Comparison of ENCODE assay signal across 7 cellular contexts in genomic region chr11:36510567-36511020, GRCh38. TPM values are rescaled to one million over a fixed set of nuclear protein-coding genes. Genes with fewer than 3 reads are reported as not detected.
A peak's percentile ranks its signal among the peaks of the same experiment; 100 is the strongest.
DNase-seq lines count a peak whose midpoint lies in the region; ATAC-seq and TF ChIP-seq lines count a peak whose summit lies in the region.

No MANE protein-coding gene starts in this region.

- H3K4me1 ChIP-seq in body of pancreas (no peaks in the 10 kb centered on the region), tibial artery (peaks cover 0 to 21% (median 4%) of the 10 kb centered on the region in 4 donors)

- DNase-seq in body of pancreas (peak in 1 of 4 donors; percentile 10), left colon (no peak), tibial artery (no peak), HT-29 (ENCODE audit: low spot score) (no peak), NCI-H146 (lab: John Stamatoyannopoulos, UW) (no peak)

- intact Hi-C loops in body of pancreas (cut with DNase I): no loop called here
- intact Hi-C loops in left colon (cut with DNase I, micrococcal nuclease): no loop called here
- intact Hi-C loops in tibial artery (cut with DNase I; ENCODE audit: low total_unique reads): no loop called here

- no peak for TF ChIP-seq CTCF in body of pancreas (IDR thresholded peaks at IDR 0.05)
- no peak for TF ChIP-seq CTCF in tibial artery (IDR thresholded peaks at IDR 0.05)

- H3K27me3 ChIP-seq in body of pancreas: no peaks in the 10 kb centered on the region
- peaks cover 0 to 4% of the 10 kb centered on the region in 2 donors for H3K27me3 ChIP-seq in tibial artery

- H3K36me3 ChIP-seq in body of pancreas (replicated peaks in 1 of 2; ENCODE audit: insufficient read depth in 1 of 2, low read depth in 2 of 2): no peaks in the 10 kb centered on the region
- H3K36me3 ChIP-seq in tibial artery: no peaks in the 10 kb centered on the region

- H3K9me3 ChIP-seq in body of pancreas (no peaks in the 10 kb centered on the region), tibial artery (peaks cover 0 to 6% (median 0%) of the 10 kb centered on the region in 3 donors)

- H3K27ac ChIP-seq in body of pancreas (peak overlapping the region; percentile 87 to 97 (median 91)), tibial artery (peak overlapping the region; percentile 85 to 95)

- H3K4me3 ChIP-seq in body of pancreas: peak overlapping the region; percentile 79 to 97
- peak overlapping the region; percentile 77 to 92 for H3K4me3 ChIP-seq in tibial artery

- peak; percentile 3 for ATAC-seq in GM18858 (IDR thresholded peaks at IDR 0.05; ENCODE audit: unreplicated experiment)
- ATAC-seq in HG03571 (IDR thresholded peaks at IDR 0.05; ENCODE audit: unreplicated experiment): peak; percentile 1
- peak; percentile 31 for ATAC-seq in body of pancreas
- peak; percentile 32 for ATAC-seq in left colon

- 3 to 5% methylated on average over 11 of the region's 11 CpGs for WGBS in body of pancreas, 2 donors

- TF ChIP-seq POLR2A in body of pancreas (IDR thresholded peaks at IDR 0.05): no peak

RNA-seq across cellular contexts. Expression of gene TRAF6, which starts 0.5 kb away (rescaled TPM):
- total RNA-seq in body of pancreas (1 to 10 TPM; 7.5 to 9.2 TPM), left colon (10 to 100 TPM; 11.7 to 15.1 TPM)
- total RNA-seq in HT-29 (2014; rRNA removed; shearing (Covaris generic)): 4.9 and 5.7 TPM in 2 replicates

RNA-seq across cellular contexts. Expression of gene RAG1, which starts 57.2 kb away (rescaled TPM):
- total RNA-seq in body of pancreas (under 1 TPM; 0.33 to 0.52 TPM), left colon (1 to 10 TPM; 1.2 to 2.5 TPM)
- 0.05 and 0.18 TPM in 2 replicates for total RNA-seq in HT-29 (2014; rRNA removed; shearing (Covaris generic))
